ENCODE assay signal across 8 cellular contexts in the genomic region with DNA sequence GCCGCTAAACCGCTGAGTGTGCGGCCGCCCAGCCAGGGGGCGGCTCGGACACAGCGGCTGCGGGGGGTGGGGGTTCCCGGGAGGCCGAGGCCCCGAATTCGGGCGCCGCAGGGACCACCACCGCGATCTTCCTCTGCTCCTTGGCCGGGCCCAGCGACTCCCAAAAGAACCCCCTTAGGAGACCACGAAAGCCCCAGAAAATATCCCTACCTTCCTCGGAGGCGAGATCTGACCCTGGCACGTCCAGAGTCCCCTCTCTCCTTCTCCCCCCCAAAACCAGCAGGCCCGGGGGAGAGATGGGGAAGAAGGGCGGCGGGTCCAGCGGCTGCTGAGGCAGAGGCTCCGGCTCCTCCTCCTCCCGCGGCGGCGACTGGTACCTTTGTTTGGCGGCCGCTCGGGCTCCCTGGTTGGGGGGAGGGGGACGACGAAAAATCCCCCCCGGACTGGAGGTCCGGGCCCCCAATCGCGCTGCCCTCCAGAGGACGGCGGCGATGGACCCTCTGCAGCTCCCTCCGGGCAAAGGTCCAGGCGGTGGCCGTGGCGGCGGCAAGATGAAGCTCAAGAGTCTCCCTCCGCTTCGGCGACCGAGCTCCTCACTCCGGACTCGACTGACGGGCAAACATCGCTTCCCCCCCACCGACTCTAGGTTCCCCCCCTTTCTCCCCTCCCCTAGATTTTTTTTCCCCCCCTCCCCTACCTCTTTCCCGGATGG. TPM values are rescaled to one million over a fixed set of nuclear protein-coding genes. Genes with fewer than 3 reads are reported as not detected.
DNase-seq lines count a peak whose midpoint lies in the region; ATAC-seq and TF ChIP-seq lines count a peak whose summit lies in the region.

A gene with protein sequence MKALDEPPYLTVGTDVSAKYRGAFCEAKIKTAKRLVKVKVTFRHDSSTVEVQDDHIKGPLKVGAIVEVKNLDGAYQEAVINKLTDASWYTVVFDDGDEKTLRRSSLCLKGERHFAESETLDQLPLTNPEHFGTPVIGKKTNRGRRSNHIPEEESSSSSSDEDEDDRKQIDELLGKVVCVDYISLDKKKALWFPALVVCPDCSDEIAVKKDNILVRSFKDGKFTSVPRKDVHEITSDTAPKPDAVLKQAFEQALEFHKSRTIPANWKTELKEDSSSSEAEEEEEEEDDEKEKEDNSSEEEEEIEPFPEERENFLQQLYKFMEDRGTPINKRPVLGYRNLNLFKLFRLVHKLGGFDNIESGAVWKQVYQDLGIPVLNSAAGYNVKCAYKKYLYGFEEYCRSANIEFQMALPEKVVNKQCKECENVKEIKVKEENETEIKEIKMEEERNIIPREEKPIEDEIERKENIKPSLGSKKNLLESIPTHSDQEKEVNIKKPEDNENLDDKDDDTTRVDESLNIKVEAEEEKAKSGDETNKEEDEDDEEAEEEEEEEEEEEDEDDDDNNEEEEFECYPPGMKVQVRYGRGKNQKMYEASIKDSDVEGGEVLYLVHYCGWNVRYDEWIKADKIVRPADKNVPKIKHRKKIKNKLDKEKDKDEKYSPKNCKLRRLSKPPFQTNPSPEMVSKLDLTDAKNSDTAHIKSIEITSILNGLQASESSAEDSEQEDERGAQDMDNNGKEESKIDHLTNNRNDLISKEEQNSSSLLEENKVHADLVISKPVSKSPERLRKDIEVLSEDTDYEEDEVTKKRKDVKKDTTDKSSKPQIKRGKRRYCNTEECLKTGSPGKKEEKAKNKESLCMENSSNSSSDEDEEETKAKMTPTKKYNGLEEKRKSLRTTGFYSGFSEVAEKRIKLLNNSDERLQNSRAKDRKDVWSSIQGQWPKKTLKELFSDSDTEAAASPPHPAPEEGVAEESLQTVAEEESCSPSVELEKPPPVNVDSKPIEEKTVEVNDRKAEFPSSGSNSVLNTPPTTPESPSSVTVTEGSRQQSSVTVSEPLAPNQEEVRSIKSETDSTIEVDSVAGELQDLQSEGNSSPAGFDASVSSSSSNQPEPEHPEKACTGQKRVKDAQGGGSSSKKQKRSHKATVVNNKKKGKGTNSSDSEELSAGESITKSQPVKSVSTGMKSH (N-terminal part only) (minus strand): TSS at position 621 of the 712 bp plus-strand sequence. CDS start 1,260 bp downstream, outside the sequence.

- TF ChIP-seq CTCF in DOHH2 (IDR thresholded peaks at IDR 0.05; ENCODE audit: low read depth, low read length, poor library complexity, severe bottlenecking) = no peak
- TF ChIP-seq CTCF in fibroblast of lung (conservative IDR thresholded peaks at IDR 0.05 in 1 of 2, IDR thresholded peaks at IDR 0.05 in 1 of 2; ENCODE audit: low read depth in 1 of 2, low read length in 2 of 2) = no peak
- TF ChIP-seq CTCF in neural cell (IDR thresholded peaks at IDR 0.05; ENCODE audit: poor library complexity, severe bottlenecking) = no peak

- CTCF ChIA-PET in activated CD8-positive, alpha-beta memory T cell treated with anti-CD3 and anti-CD28 coated beads for 36 hours (lab: Charles Lee) = interaction anchor here (0.9 kb wide), 1 partner anchor 58 kb away, joined by 3 read pairs; no protein-coding TSS in a partner anchor

- peaks cover 59% of the 10 kb centered on the region for H3K36me3 ChIP-seq in DOHH2 (ENCODE audit: control insufficient read depth, low read length)
- no peaks in the 10 kb centered on the region for H3K36me3 ChIP-seq in fibroblast of lung (ENCODE audit: control insufficient read depth, insufficient read depth, low read length)
- no peaks in the 10 kb centered on the region for H3K36me3 ChIP-seq in neural cell (ENCODE audit: insufficient read depth, low read length)

- H3K4me2 ChIP-seq in DOHH2 (ENCODE audit: low read length) (peak within 1 kb of the TSS; percentile 84), fibroblast of lung (ENCODE audit: extremely low read depth, insufficient read depth, low read length) (peak within 1 kb of the TSS; percentile 88), neural cell (ENCODE audit: low read length) (peak within 1 kb of the TSS; percentile 87)

- peak within 1 kb of the TSS in 2 of 3 donors; percentile 98 to 99 for H3K27ac Mint-ChIP-seq in IgD-negative memory B cell

- no peak for TF ChIP-seq RAD21 in neural cell (conservative IDR thresholded peaks at IDR 0.05)

- peak within 1 kb of the TSS; percentile 98 to 100 (median 99) for H3K4me3 Mint-ChIP-seq in IgD-negative memory B cell

- peaks cover 2% of the 10 kb centered on the region for H3K36me3 Mint-ChIP-seq in IgD-negative memory B cell

- H2AFZ ChIP-seq in fibroblast of lung (ENCODE audit: low read length) (peak within 1 kb of the TSS; percentile 96), neural cell (ENCODE audit: low read depth, low read length) (peak within 1 kb of the TSS; percentile 78)

- peaks cover 26 to 41% (median 30%) of the 10 kb centered on the region in 3 donors for H3K4me1 Mint-ChIP-seq in IgD-negative memory B cell

- H3K9me3 Mint-ChIP-seq in IgD-negative memory B cell = no peaks in the 10 kb centered on the region

- H3K4me3 ChIP-seq in DOHH2 (ENCODE audit: low read length) (peak within 1 kb of the TSS; percentile 90), fibroblast of lung (replicated peaks in 1 of 4; ENCODE audit: control extremely low read depth in 1 of 4, insufficient read depth in 1 of 4, low read depth in 3 of 4, low read length in 4 of 4) (peak within 1 kb of the TSS; percentile 88 to 94 (median 89)), neural cell (ENCODE audit: low read length) (peak within 1 kb of the TSS; percentile 75)

- H3F3A ChIP-seq in DOHH2 (ENCODE audit: control insufficient read depth, insufficient read depth) (peaks cover 17% of the 10 kb centered on the region), neural cell (ENCODE audit: insufficient read depth, low read length, poor library complexity, severe bottlenecking) (no peaks in the 10 kb centered on the region)

- H3K27me3 Mint-ChIP-seq in IgD-negative memory B cell = no peaks in the 10 kb centered on the region

- ATAC-seq in GM21447 (IDR thresholded peaks at IDR 0.05; ENCODE audit: unreplicated experiment) = peak; percentile 5

- H3K4me1 ChIP-seq in DOHH2 (ENCODE audit: control insufficient read depth, low read length) (peaks cover 44% of the 10 kb centered on the region), fibroblast of lung (ENCODE audit: control insufficient read depth, extremely low read depth, insufficient read depth, low read length) (peaks cover 3% of the 10 kb centered on the region)

- H3K27ac ChIP-seq in DOHH2 (ENCODE audit: low read depth, low read length) (peak within 1 kb of the TSS; percentile 86), fibroblast of lung (ENCODE audit: insufficient read depth, low read length) (peak within 1 kb of the TSS; percentile 93), neural cell (ENCODE audit: low read length) (peak within 1 kb of the TSS; percentile 97)

- H3K9me2 ChIP-seq in DOHH2 (replicated peaks; ENCODE audit: control insufficient read depth, low read length) = no peaks in the 10 kb centered on the region
- H3K9me2 ChIP-seq in neural cell (ENCODE audit: insufficient read depth, low read length) = no peaks in the 10 kb centered on the region

- DNase-seq in fibroblast of lung (ENCODE audit: low read depth in 2 of 2) = no peak
- no peak for DNase-seq in superior temporal gyrus (ENCODE audit: extremely low spot score)
- DNase-seq in SHP77 treated with DMSO at 0.1 percent for 48 hours (lab: John Stamatoyannopoulos, UW) = no peak

- peaks cover 11% of the 10 kb centered on the region for H4K20me1 ChIP-seq in DOHH2 (ENCODE audit: control insufficient read depth, insufficient read depth, low read depth, low read length)
- H4K20me1 ChIP-seq in fibroblast of lung (ENCODE audit: control insufficient read depth, extremely low read depth, insufficient read depth, low read length) = no peaks in the 10 kb centered on the region
- peaks cover 16% of the 10 kb centered on the region for H4K20me1 ChIP-seq in neural cell (ENCODE audit: insufficient read depth)

- no peak for TF ChIP-seq EP300 in neural cell (conservative IDR thresholded peaks at IDR 0.05; ENCODE audit: poor library complexity, severe bottlenecking)

- H3K9me3 ChIP-seq in DOHH2 (ENCODE audit: control insufficient read depth, insufficient read depth, low read length) (no peaks in the 10 kb centered on the region), fibroblast of lung (ENCODE audit: control insufficient read depth, insufficient read depth, low read depth, low read length) (no peaks in the 10 kb centered on the region), neural cell (ENCODE audit: low read length) (no peaks in the 10 kb centered on the region)

- H3K79me2 ChIP-seq in DOHH2 (ENCODE audit: control insufficient read depth, low read length) = peaks cover 91% of the 10 kb centered on the region
- H3K79me2 ChIP-seq in fibroblast of lung (ENCODE audit: control insufficient read depth, insufficient read depth, low read length) = peaks cover 87% of the 10 kb centered on the region
- H3K79me2 ChIP-seq in neural cell (replicated peaks; ENCODE audit: insufficient read depth, low read length) = peaks cover 78% of the 10 kb centered on the region

- POLR2A ChIA-PET in activated CD8-positive, alpha-beta memory T cell treated with anti-CD3 and anti-CD28 coated beads for 36 hours (lab: Charles Lee) = interaction anchor here (1.0 to 1.8 kb wide), 4 partner anchors 14 to 200 kb away, joined by 3 to 5 read pairs (median 4); a partner anchor contains a TSS

- H3K9ac ChIP-seq in fibroblast of lung (ENCODE audit: insufficient read depth, low read length) = peak within 1 kb of the TSS; percentile 92
- peak within 1 kb of the TSS; percentile 99 for H3K9ac ChIP-seq in neural cell (ENCODE audit: low read length)

- H3K27me3 ChIP-seq in DOHH2 (ENCODE audit: control insufficient read depth, low read length) (no peaks in the 10 kb centered on the region), fibroblast of lung (ENCODE audit: control insufficient read depth, insufficient read depth, low read length) (no peaks in the 10 kb centered on the region), neural cell (ENCODE audit: insufficient read depth, low read depth, low read length) (no peaks in the 10 kb centered on the region)

TF ChIP-seq in neural cell, 6 proteins besides CTCF, POLR2A, EP300 and RAD21 (continues in another document):
- TF ChIP-seq MXI1 (conservative IDR thresholded peaks at IDR 0.05; ENCODE audit: poor library complexity, severe bottlenecking) (peak; percentile 6), SMC3 (conservative IDR thresholded peaks at IDR 0.05; ENCODE audit: poor library complexity) (peak; percentile 20), EZH2 (IDR thresholded peaks at IDR 0.05; ENCODE audit: borderline replicate concordance, insufficient read depth, low read length, poor library complexity, severe bottlenecking) (no peak), POLR2AphosphoS5 (IDR thresholded peaks at IDR 0.05) (peak; percentile 99)

RNA-seq across cellular contexts. Expression of the gene that starts here (rescaled TPM):
- polyA plus RNA-seq in IgD-negative memory B cell (66.2 TPM), fibroblast of lung (10.7 and 15.3 TPM in 2 replicates), neural cell (43.7 and 49.3 TPM in 2 replicates)
- total RNA-seq in activated CD8-positive, alpha-beta memory T cell treated with anti-CD3 and anti-CD28 coated beads for 36 hours = 10 to 100 TPM; 31.7 to 34.2 TPM
- total RNA-seq in fibroblast of lung = 40.6 and 42.4 TPM in 2 replicates
- 12.0 and 15.3 TPM in 2 replicates for polyA plus RNA-seq in fibroblast of lung (2012)
- polyA minus RNA-seq in fibroblast of lung (ENCODE audit: low replicate concordance) (5.1 and 17.0 TPM in 2 replicates), neural cell (139 and 183 TPM in 2 replicates)
